Comparison of ENCODE assay signal across 21 cellular contexts in the genomic region with DNA sequence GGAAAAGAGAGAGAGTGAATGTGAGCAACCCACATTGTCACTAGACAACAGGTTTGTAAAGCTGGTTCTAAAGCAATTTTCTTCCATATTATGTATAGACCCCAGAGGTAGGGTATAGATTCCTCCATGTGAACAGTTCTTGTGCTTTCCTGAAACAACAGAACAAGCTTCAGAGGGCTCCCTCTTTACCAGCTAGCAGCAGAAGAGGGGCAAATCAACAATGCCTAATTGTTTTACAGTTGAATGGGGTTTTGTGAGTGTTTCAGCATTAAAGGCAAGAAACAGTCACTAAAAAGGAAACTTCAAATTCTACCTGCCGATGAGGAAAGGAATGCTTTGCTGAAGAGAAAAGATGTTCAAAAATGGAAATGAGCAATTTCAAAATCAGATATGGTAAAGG.
A peak's percentile ranks its signal among the peaks of the same experiment; 100 is the strongest.
DNase-seq lines count a peak whose midpoint lies in the region; ATAC-seq, FAIRE-seq and TF ChIP-seq lines count a peak whose summit lies in the region.
"Had no signal": no experiment of that assay in that cellular context is flagged by ENCODE, and none has a peak within 500 bp of the region (broad histone marks: within the 10 kb centered on the region; RNA-seq: fewer than 3 reads in every experiment).

No MANE protein-coding gene starts in this region.

- H3K4me1 ChIP-seq in keratinocyte (ENCODE audit: control insufficient read depth, extremely low read depth, insufficient read depth, low read length), result peaks cover 43% of the 10 kb centered on the region
- H3K4me1 ChIP-seq in lower lobe of right lung, result peaks cover 6% of the 10 kb centered on the region
- peaks cover 0 to 15% (median 0%) of the 10 kb centered on the region in 4 donors for H3K4me1 ChIP-seq in upper lobe of left lung
- H3K4me1 ChIP-seq: Peyer's patch had no signal

- H3K27ac ChIP-seq in keratinocyte (ENCODE audit: control insufficient read depth, insufficient read depth, low read length), result no peak overlapping the region
- no peak overlapping the region for H3K27ac ChIP-seq in lower lobe of right lung
- no peak overlapping the region for H3K27ac ChIP-seq in upper lobe of left lung
- H3K27ac ChIP-seq: BLaER1 treated with 17β-estradiol and CSF1 and Interleukin-3, amounts not matched to agents 10 nM and 100 nM; Peyer's patch; SJCRH30 had no signal

- H3K9me3 ChIP-seq in keratinocyte (ENCODE audit: control insufficient read depth, low read depth, low read length) (no peaks in the 10 kb centered on the region), lower lobe of right lung (no peaks in the 10 kb centered on the region), upper lobe of left lung (no peaks in the 10 kb centered on the region)
- H3K9me3 ChIP-seq: BLaER1 treated with 17β-estradiol and CSF1 and Interleukin-3, amounts not matched to agents 10 nM and 100 nM; Peyer's patch; SJCRH30 had no signal

- ATAC-seq in lower lobe of right lung (no peak), upper lobe of left lung (ENCODE audit: low FRiP score in 2 of 2) (no peak)
- ATAC-seq: HepG2 had no signal

- peak overlapping the region; percentile 52 for H2AFZ ChIP-seq in keratinocyte (ENCODE audit: control insufficient read depth, low read length)

- dilution Hi-C loops in keratinocyte (cut with MboI; ENCODE audit: extremely low pct_ligation_motif_present, low sequenced_read_pairs), result no loop called here

- H3K36me3 ChIP-seq in keratinocyte (ENCODE audit: control insufficient read depth in 2 of 2, extremely low read depth in 1 of 2, insufficient read depth in 2 of 2, low read length in 2 of 2) (no peaks in the 10 kb centered on the region), lower lobe of right lung (no peaks in the 10 kb centered on the region), upper lobe of left lung (no peaks in the 10 kb centered on the region)
- H3K36me3 ChIP-seq: BLaER1 treated with 17β-estradiol and CSF1 and Interleukin-3, amounts not matched to agents 10 nM and 100 nM; Peyer's patch; SJCRH30 had no signal

- H4K20me1 ChIP-seq in keratinocyte (ENCODE audit: control insufficient read depth, extremely low read depth, insufficient read depth, low read length), result no peaks in the 10 kb centered on the region
- H4K20me1 ChIP-seq: BLaER1 treated with 17β-estradiol and CSF1 and Interleukin-3, amounts not matched to agents 10 nM and 100 nM had no signal

- TF ChIP-seq CTCF in keratinocyte (optimal IDR thresholded peaks at IDR 0.05 in 1 of 3, IDR thresholded peaks at IDR 0.05 in 1 of 3, conservative IDR thresholded peaks at IDR 0.05 in 1 of 3; ENCODE audit: extremely low read depth in 1 of 3, insufficient read depth in 2 of 3, low read length in 3 of 3), result no peak
- TF ChIP-seq CTCF in lower lobe of right lung (IDR thresholded peaks at IDR 0.05), result no peak
- TF ChIP-seq CTCF in upper lobe of left lung (IDR thresholded peaks at IDR 0.05), result no peak
- no peak for TF ChIP-seq CTCF in GM20000 (IDR thresholded peaks at IDR 0.05; ENCODE audit: extremely low read depth, missing control alignments)

- H3K4me3 ChIP-seq in keratinocyte (ENCODE audit: control insufficient read depth in 2 of 3, extremely low read depth in 1 of 3, insufficient read depth in 2 of 3, low read depth in 1 of 3, low read length in 3 of 3) (no peak overlapping the region), lower lobe of right lung (no peak overlapping the region), upper lobe of left lung (no peak overlapping the region)
- H3K4me3 ChIP-seq: BLaER1 treated with 17β-estradiol and CSF1 and Interleukin-3, amounts not matched to agents 10 nM and 100 nM; Peyer's patch; SJCRH30 had no signal

- no peaks in the 10 kb centered on the region for H3K79me2 ChIP-seq in keratinocyte (ENCODE audit: control insufficient read depth, insufficient read depth, low read length)

- 68 to 71% methylated on average over 1 of the region's 1 CpG for WGBS in upper lobe of left lung, 2 donors

- no peak overlapping the region for H3K9ac ChIP-seq in keratinocyte (ENCODE audit: control insufficient read depth, extremely low read depth, insufficient read depth, low read length)
- H3K9ac ChIP-seq: BLaER1 treated with 17β-estradiol and CSF1 and Interleukin-3, amounts not matched to agents 10 nM and 100 nM had no signal

- FAIRE-seq in H54 (lab: Jason Lieb, UNC) (peak; percentile 38), keratinocyte (lab: Jason Lieb, UNC) (peak; percentile 60)
- FAIRE-seq: GM12892, HepG2 had no signal

- TF ChIP-seq POLR2A in H54 (IDR thresholded peaks at IDR 0.05; ENCODE audit: low read depth, low read length) (no peak), upper lobe of left lung (IDR thresholded peaks at IDR 0.05) (no peak)

- in situ Hi-C loops in SK-MEL-5 (cut with HindIII; ENCODE audit: low pct_unique_long_range_greater_than_20kb, low sequenced_read_pairs), result no loop called here

- H3K4me2 ChIP-seq in keratinocyte (ENCODE audit: control insufficient read depth, extremely low read depth, insufficient read depth, low read depth, low read length), result peak overlapping the region; percentile 24
- H3K4me2 ChIP-seq: BLaER1 treated with 17β-estradiol and CSF1 and Interleukin-3, amounts not matched to agents 10 nM and 100 nM had no signal

- no peak for DNase-seq in H54 (ENCODE audit: insufficient read length, low spot score)
- peak; percentile 20 for DNase-seq in SK-MEL-5 (ENCODE audit: low read depth, low spot score)
- no peak for DNase-seq in keratinocyte (ENCODE audit: low read depth, low spot score)
- DNase-seq in pons (ENCODE audit: low spot score), result peak; percentile 84
- no peak for DNase-seq in lower lobe of right lung
- DNase-seq in upper lobe of left lung, result no peak
- no peak for DNase-seq in GM20000 (ENCODE audit: low spot score)
- DNase-seq: CD4-positive, alpha-beta memory T cell; DMS153; HFFc6; KBM-7; NCI-H1092 treated with DMSO at 0.1 percent for 48 hours; NCI-H1436 treated with DMSO at 0.1 percent for 48 hours; NCI-H2029; NCI-H2171 treated with DMSO at 0.1 percent for 48 hours; NCI-H524 treated with DMSO at 0.1 percent for 48 hours; Peyer's patch; SJCRH30 had no signal

- intact Hi-C loops in lower lobe of right lung (cut with DNase I), result no loop called here

- H3K9me1 ChIP-seq in keratinocyte (ENCODE audit: control insufficient read depth, extremely low read depth, insufficient read depth, low read length), result no peaks in the 10 kb centered on the region

- H3K27me3 ChIP-seq in keratinocyte (ENCODE audit: control insufficient read depth, extremely low read depth, insufficient read depth, low read length), result no peaks in the 10 kb centered on the region
- H3K27me3 ChIP-seq in lower lobe of right lung (ENCODE audit: low read depth), result no peaks in the 10 kb centered on the region
- H3K27me3 ChIP-seq in upper lobe of left lung, result no peaks in the 10 kb centered on the region
- H3K27me3 ChIP-seq: BLaER1 treated with 17β-estradiol and CSF1 and Interleukin-3, amounts not matched to agents 10 nM and 100 nM; Peyer's patch; SJCRH30 had no signal

- no peak for TF ChIP-seq EP300 in upper lobe of left lung (IDR thresholded peaks at IDR 0.05)

Comparison
In these comparisons a context has a peak if more than half of its experiments do, and no peak if none do; other contexts are left out.
1. DNase-seq: peak in SK-MEL-5 (single experiment) and pons (single experiment); none in H54 (single experiment), keratinocyte (single experiment), lower lobe of right lung (single experiment), upper lobe of left lung (0 of 2) and GM20000 (single experiment).